ENCODE assay signal across 29 cellular contexts in the genomic region with DNA sequence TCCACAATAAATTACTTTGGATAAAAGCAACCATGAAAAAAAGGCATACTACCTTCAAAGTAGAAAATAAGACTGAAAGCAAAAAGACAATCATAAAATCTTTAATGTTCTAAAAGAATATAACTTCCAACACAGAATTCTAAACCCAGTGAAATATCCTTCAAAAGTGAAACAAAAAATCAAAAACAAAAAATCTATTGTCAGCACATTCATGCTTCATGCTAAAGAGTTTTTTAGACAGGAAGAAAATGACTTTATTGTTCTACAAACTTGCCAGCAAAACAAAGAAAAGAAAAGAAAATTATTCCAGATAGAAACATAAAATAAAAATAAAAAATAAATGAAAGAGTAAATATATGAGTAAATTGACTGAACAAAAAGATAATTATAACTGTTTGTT.
"Had no signal": no experiment of that assay in that cellular context is flagged by ENCODE, and none has a peak within 500 bp of the region (broad histone marks: within the 10 kb centered on the region; RNA-seq: fewer than 3 reads in every experiment).

No MANE protein-coding gene starts in this region.

- H3K36me3 ChIP-seq: neutrophil, stomach, thoracic aorta, thyroid gland, tibial nerve, upper lobe of left lung, vagina had no signal

- FAIRE-seq: small intestine, urothelium cell line had no signal

- H3K27me3 ChIP-seq: neutrophil, stomach, thyroid gland, tibial nerve, upper lobe of left lung, vagina had no signal

- H3K36me3 Mint-ChIP-seq: natural killer cell treated with Interleukin-12 subunit alpha and Interleukin-12 subunit beta and Interleukin-15 and Interleukin-18, amount 100 ng/mL, for 72 hours; stimulated activated effector memory CD8-positive, alpha-beta T cell treated with anti-CD3 and anti-CD28 coated beads, Interleukin-12 subunit alpha, Interleukin-12 subunit beta, amount 100 ng/mL, for 72 hours had no signal

- H3K4me1 ChIP-seq: parathyroid adenoma, psoas muscle, stomach, thyroid gland, tibial nerve, upper lobe of left lung, vagina had no signal

- H3K79me2 ChIP-seq: parathyroid adenoma had no signal

- H3K27me3 Mint-ChIP-seq: natural killer cell treated with Interleukin-12 subunit alpha and Interleukin-12 subunit beta and Interleukin-15 and Interleukin-18, amount 100 ng/mL, for 72 hours; progenitor cell of endocrine pancreas had no signal

- H3K27ac ChIP-seq: neutrophil, parathyroid adenoma, psoas muscle, stomach, thoracic aorta, thyroid gland, tibial nerve, upper lobe of left lung, vagina had no signal

- H3K4me3 Mint-ChIP-seq: naive thymus-derived CD8-positive, alpha-beta T cell; natural killer cell treated with Interleukin-12 subunit alpha and Interleukin-12 subunit beta and Interleukin-15 and Interleukin-18, amount 100 ng/mL, for 72 hours; nephron progenitor cell; neural crest cell; stimulated activated effector memory CD8-positive, alpha-beta T cell treated with anti-CD3 and anti-CD28 coated beads, Interleukin-12 subunit alpha, Interleukin-12 subunit beta, amount 100 ng/mL, for 72 hours; stimulated activated naive B cell treated with anti-CD40 and anti-IgM and Interleukin-4, amounts not matched to agents 10 μg/mL and 1 μg/mL and 100 μg/mL, for 72 hours; stimulated activated naive CD8-positive, alpha-beta T cell treated with anti-CD3 and anti-CD28 coated beads, Interleukin-15, Interleukin-2, amounts not matched to agents 100 ng/mL and 50 ng/mL, for 24 hours had no signal

- H2AFZ ChIP-seq: parathyroid adenoma had no signal

- H3K9me3 ChIP-seq: thyroid gland, vagina had no signal

- H3K4me3 ChIP-seq: psoas muscle, stomach, thoracic aorta, thyroid gland, tibial nerve, upper lobe of left lung, vagina had no signal

- DNase-seq: naive thymus-derived CD8-positive, alpha-beta T cell; nephron progenitor cell; nucleus accumbens; posterior cingulate gyrus; psoas muscle; right cardiac atrium; small intestine; stimulated activated CD4-positive, alpha-beta T cell treated with anti-CD3 and anti-CD28 coated beads, Interleukin-15, amount 100 ng/mL, for 24 hours; stimulated activated CD4-positive, alpha-beta T cell treated with anti-CD3 and anti-CD28 coated beads, Interleukin-2, amount 100 ng/mL, for 24 hours; stimulated activated CD4-positive, alpha-beta T cell treated with anti-CD3 and anti-CD28 coated beads, Interleukin-2, amount 100 ng/mL, for 48 hours; stimulated activated CD4-positive, alpha-beta T cell treated with anti-CD3 and anti-CD28 coated beads, Interleukin-4, amount 100 ng/mL, for 24 hours; stimulated activated naive B cell treated with anti-CD40 and anti-IgM and Interleukin-4, amounts not matched to agents 10 μg/mL and 1 μg/mL and 100 μg/mL, for 72 hours; stimulated activated naive CD4-positive, alpha-beta T cell treated with Interleukin-2 at 50 U/mL for 16 hours; stomach; thyroid gland; trophoblast cell; upper lobe of left lung had no signal

- H3K9me3 Mint-ChIP-seq: neural crest cell had no signal

- H3K9ac ChIP-seq: parathyroid adenoma had no signal

- H3K27ac Mint-ChIP-seq: naive thymus-derived CD8-positive, alpha-beta T cell; natural killer cell treated with Interleukin-12 subunit alpha and Interleukin-12 subunit beta and Interleukin-15 and Interleukin-18, amount 100 ng/mL, for 72 hours; nephron progenitor cell; progenitor cell of endocrine pancreas; stimulated activated effector memory CD8-positive, alpha-beta T cell treated with anti-CD3 and anti-CD28 coated beads, Interleukin-12 subunit alpha, Interleukin-12 subunit beta, amount 100 ng/mL, for 72 hours; stimulated activated naive B cell treated with anti-CD40 and anti-IgM and Interleukin-4, amounts not matched to agents 10 μg/mL and 1 μg/mL and 100 μg/mL, for 72 hours; stimulated activated naive CD8-positive, alpha-beta T cell treated with anti-CD3 and anti-CD28 coated beads, Interleukin-15, Interleukin-2, amounts not matched to agents 100 ng/mL and 50 ng/mL, for 24 hours had no signal

- ATAC-seq: naive thymus-derived CD8-positive, alpha-beta T cell; natural killer cell treated with Interleukin-12 subunit alpha and Interleukin-12 subunit beta and Interleukin-15 and Interleukin-18, amount 100 ng/mL, for 72 hours; psoas muscle; right cardiac atrium; sciatic nerve; stimulated activated effector memory CD8-positive, alpha-beta T cell treated with anti-CD3 and anti-CD28 coated beads, Interleukin-12 subunit alpha, Interleukin-12 subunit beta, amount 100 ng/mL, for 72 hours; stimulated activated naive B cell treated with anti-CD40 and anti-IgM and Interleukin-4, amounts not matched to agents 10 μg/mL and 1 μg/mL and 100 μg/mL, for 72 hours had no signal

- H3K4me1 Mint-ChIP-seq: naive thymus-derived CD8-positive, alpha-beta T cell; nephron progenitor cell; neural crest cell; stimulated activated effector memory CD8-positive, alpha-beta T cell treated with anti-CD3 and anti-CD28 coated beads, Interleukin-12 subunit alpha, Interleukin-12 subunit beta, amount 100 ng/mL, for 72 hours had no signal
